ENCODE assay signal across 29 cellular contexts in the genomic region with DNA sequence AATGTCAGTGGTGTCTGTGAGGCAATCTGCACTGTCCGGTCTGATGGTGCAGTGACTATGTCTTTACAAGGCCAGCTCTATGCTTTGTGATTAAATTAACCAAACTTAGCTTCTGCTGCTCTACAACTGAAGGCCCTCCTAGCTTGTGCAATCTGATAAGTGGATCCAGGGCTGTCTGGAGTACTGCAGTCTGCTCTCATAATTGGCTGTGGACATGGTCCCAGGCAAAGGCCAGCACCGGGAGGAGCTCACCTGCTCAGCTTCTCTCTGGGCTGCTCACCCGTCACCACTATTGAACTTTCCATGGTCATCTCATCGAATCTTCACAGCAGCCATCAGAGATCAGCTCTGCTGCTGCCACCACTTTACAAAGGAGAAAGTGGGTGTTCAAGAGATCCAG. TPM values are rescaled to one million over a fixed set of nuclear protein-coding genes. Genes with fewer than 3 reads are reported as not detected.
"Had no signal": no experiment of that assay in that cellular context is flagged by ENCODE, and none has a peak within 500 bp of the region (broad histone marks: within the 10 kb centered on the region; RNA-seq: fewer than 3 reads in every experiment).

No MANE protein-coding gene starts in this region.

- H3K4me1 ChIP-seq: ascending aorta, body of pancreas, Peyer's patch, SJCRH30 had no signal

- H3K9me3 Mint-ChIP-seq: activated naive CD4-positive, alpha-beta T cell treated with anti-CD3 and anti-CD28 coated beads, Interleukin-2, amount 50 U/mL, for 72 hours; activated naive CD8-positive, alpha-beta T cell treated with anti-CD3 and anti-CD28 coated beads, Interleukin-2, amount 50 U/mL, for 24 hours; activated T-cell treated with anti-CD3 and anti-CD28 coated beads, Interleukin-2, amount 50 U/mL, for 4 hours; T-helper 1 cell treated with Interleukin-12 subunit alpha and Interleukin-12 subunit beta and Interleukin-4 antibody, amounts not matched to agents 30 μg/mL and 1 μg/mL, for 36 hours had no signal

- H3K36me3 ChIP-seq: ascending aorta, cardiac muscle cell, Peyer's patch, SJCRH30 had no signal

- DNase-seq: activated CD4-positive, alpha-beta T cell treated with anti-CD3 and anti-CD28 coated beads for 4 hours; activated CD4-positive, alpha-beta T cell treated with anti-CD3 and anti-CD28 coated beads, Interleukin-2, amount 50 U/mL, for 4 hours; activated CD8-positive, alpha-beta memory T cell treated with anti-CD3 and anti-CD28 coated beads, Interleukin-2, amount 10 ng/mL, durations not matched to agents 7 days and 5 days; activated effector memory CD4-positive, alpha-beta T cell treated with anti-CD3 and anti-CD28 coated beads, Interleukin-2, amount 50 U/mL, for 16 hours; activated naive CD4-positive, alpha-beta T cell treated with Interleukin-2 at 50 U/mL for 16 hours; activated naive CD8-positive, alpha-beta T cell treated with anti-CD3 and anti-CD28 coated beads, Interleukin-2, amount 50 U/mL, for 24 hours; activated T-cell treated with anti-CD3 and anti-CD28 coated beads, Interleukin-2, amount 50 U/mL, for 4 hours; amniotic stem cell; body of pancreas; cerebellar nuclear complex; MM.1S; NCI-H1105; NCI-H1436; NCI-H1694 treated with DMSO at 0.1 percent for 48 hours; NCI-H2029 treated with DMSO at 0.1 percent for 48 hours; NCI-H345; NCI-H510A; NCI-H526 treated with DMSO at 0.1 percent for 48 hours; NCI-H82; Peyer's patch; Right ventricle myocardium superior; SJCRH30 had no signal

- H3K9me3 ChIP-seq: ascending aorta, body of pancreas, Peyer's patch, SJCRH30 had no signal

- ATAC-seq: activated CD4-positive, CD25-positive, alpha-beta regulatory T cell treated with anti-CD3 and anti-CD28 coated beads, Interleukin-2, amount 50 U/mL, for 24 hours; activated CD8-positive, alpha-beta memory T cell treated with anti-CD3 and anti-CD28 coated beads, Interleukin-2, amount 10 ng/mL, durations not matched to agents 7 days and 5 days; activated naive CD4-positive, alpha-beta T cell treated with anti-CD3 and anti-CD28 coated beads, Interleukin-2, amount 50 U/mL, for 72 hours; activated naive CD8-positive, alpha-beta T cell treated with anti-CD3 and anti-CD28 coated beads, Interleukin-2, amount 50 U/mL, for 24 hours; activated T-cell treated with anti-CD3 and anti-CD28 coated beads, Interleukin-2, amount 50 U/mL, for 4 hours; body of pancreas; SK-N-SH treated with all-trans-retinoic acid at 6 μM for 48 hours had no signal

- H3K27me3 ChIP-seq: ascending aorta, body of pancreas, cardiac muscle cell, Peyer's patch, SJCRH30 had no signal

- H3K4me3 Mint-ChIP-seq: activated CD8-positive, alpha-beta memory T cell treated with anti-CD3 and anti-CD28 coated beads, Interleukin-2, amount 10 ng/mL, durations not matched to agents 7 days and 5 days; activated naive CD8-positive, alpha-beta T cell treated with anti-CD3 and anti-CD28 coated beads, Interleukin-2, amount 50 U/mL, for 24 hours; activated T-cell treated with anti-CD3 and anti-CD28 coated beads, Interleukin-2, amount 50 U/mL, for 4 hours; T-helper 1 cell treated with Interleukin-12 subunit alpha and Interleukin-12 subunit beta and Interleukin-4 antibody, amounts not matched to agents 30 μg/mL and 1 μg/mL, for 36 hours had no signal

- H3K4me1 Mint-ChIP-seq: activated CD8-positive, alpha-beta memory T cell treated with anti-CD3 and anti-CD28 coated beads, Interleukin-2, amount 10 ng/mL, durations not matched to agents 7 days and 5 days; activated naive CD8-positive, alpha-beta T cell treated with anti-CD3 and anti-CD28 coated beads, Interleukin-2, amount 50 U/mL, for 24 hours had no signal

- H3K27me3 Mint-ChIP-seq: activated naive CD8-positive, alpha-beta T cell treated with anti-CD3 and anti-CD28 coated beads, Interleukin-2, amount 50 U/mL, for 24 hours had no signal

- H3K4me3 ChIP-seq: ascending aorta, body of pancreas, cardiac muscle cell, Peyer's patch, SJCRH30 had no signal

- H3K27ac Mint-ChIP-seq: activated CD8-positive, alpha-beta memory T cell treated with anti-CD3 and anti-CD28 coated beads, Interleukin-2, amount 10 ng/mL, durations not matched to agents 7 days and 5 days; activated naive CD8-positive, alpha-beta T cell treated with anti-CD3 and anti-CD28 coated beads, Interleukin-2, amount 50 U/mL, for 24 hours; T-helper 1 cell treated with Interleukin-12 subunit alpha and Interleukin-12 subunit beta and Interleukin-4 antibody, amounts not matched to agents 30 μg/mL and 1 μg/mL, for 36 hours had no signal

- H3K27ac ChIP-seq: ascending aorta, body of pancreas, cardiac muscle cell, Peyer's patch, RWPE1, SJCRH30 had no signal

- H3K36me3 Mint-ChIP-seq: activated CD8-positive, alpha-beta memory T cell treated with anti-CD3 and anti-CD28 coated beads, Interleukin-2, amount 10 ng/mL, durations not matched to agents 7 days and 5 days; activated naive CD4-positive, alpha-beta T cell treated with anti-CD3 and anti-CD28 coated beads, Interleukin-2, amount 50 U/mL, for 72 hours had no signal

RNA-seq across cellular contexts. Expression of gene APCDD1, which starts 13.0 kb away (rescaled TPM):
- total RNA-seq: activated CD8-positive, alpha-beta memory T cell treated with anti-CD3 and anti-CD28 coated beads, Interleukin-2, amount 10 ng/mL, durations not matched to agents 7 days and 5 days; activated naive CD4-positive, alpha-beta T cell treated with anti-CD3 and anti-CD28 coated beads, Interleukin-2, amount 50 U/mL, for 72 hours; SJCRH30 had no signal
